1 cellular context compared by ENCODE assay signal in the genomic region with DNA sequence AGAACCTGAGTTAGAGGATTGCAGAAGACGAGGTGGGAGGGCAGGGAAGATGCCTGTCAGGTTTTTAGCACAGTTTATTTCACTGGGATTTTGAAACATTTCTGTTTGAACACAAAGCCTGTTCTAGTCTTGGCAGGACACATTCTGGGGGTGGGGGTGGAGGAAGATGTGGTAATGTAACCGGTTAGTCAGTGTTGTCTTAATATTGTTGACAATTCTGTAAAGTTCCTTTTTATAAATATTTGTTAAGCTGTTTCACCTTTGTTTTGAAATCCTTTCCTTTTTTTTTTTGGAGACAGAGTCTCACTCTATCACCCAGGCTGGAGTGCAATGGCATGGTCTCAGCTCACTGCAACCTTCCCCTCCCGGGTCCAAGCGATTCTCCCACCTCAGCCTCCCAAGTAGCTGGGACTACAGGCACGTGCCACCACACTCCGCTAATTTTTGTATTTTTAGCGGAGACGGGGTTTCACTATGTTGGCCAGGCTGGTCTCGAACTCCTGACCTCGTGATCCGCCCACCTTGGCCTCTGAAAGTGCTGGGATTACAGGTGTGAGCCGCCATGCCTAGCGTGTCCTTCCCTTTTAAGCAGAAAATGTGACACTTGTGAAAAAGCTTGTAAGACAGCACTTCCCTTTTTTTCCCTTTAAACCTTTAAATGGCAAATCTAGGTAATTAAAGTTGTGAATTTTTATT.
TF ChIP-seq lines count a peak whose summit lies in the region.

No MANE protein-coding gene starts in this region.

TF ChIP-seq in liver, 16 proteins besides CTCF, POLR2A, EP300 and RAD21 (continued from another document):
- TF ChIP-seq, protein P1, sequence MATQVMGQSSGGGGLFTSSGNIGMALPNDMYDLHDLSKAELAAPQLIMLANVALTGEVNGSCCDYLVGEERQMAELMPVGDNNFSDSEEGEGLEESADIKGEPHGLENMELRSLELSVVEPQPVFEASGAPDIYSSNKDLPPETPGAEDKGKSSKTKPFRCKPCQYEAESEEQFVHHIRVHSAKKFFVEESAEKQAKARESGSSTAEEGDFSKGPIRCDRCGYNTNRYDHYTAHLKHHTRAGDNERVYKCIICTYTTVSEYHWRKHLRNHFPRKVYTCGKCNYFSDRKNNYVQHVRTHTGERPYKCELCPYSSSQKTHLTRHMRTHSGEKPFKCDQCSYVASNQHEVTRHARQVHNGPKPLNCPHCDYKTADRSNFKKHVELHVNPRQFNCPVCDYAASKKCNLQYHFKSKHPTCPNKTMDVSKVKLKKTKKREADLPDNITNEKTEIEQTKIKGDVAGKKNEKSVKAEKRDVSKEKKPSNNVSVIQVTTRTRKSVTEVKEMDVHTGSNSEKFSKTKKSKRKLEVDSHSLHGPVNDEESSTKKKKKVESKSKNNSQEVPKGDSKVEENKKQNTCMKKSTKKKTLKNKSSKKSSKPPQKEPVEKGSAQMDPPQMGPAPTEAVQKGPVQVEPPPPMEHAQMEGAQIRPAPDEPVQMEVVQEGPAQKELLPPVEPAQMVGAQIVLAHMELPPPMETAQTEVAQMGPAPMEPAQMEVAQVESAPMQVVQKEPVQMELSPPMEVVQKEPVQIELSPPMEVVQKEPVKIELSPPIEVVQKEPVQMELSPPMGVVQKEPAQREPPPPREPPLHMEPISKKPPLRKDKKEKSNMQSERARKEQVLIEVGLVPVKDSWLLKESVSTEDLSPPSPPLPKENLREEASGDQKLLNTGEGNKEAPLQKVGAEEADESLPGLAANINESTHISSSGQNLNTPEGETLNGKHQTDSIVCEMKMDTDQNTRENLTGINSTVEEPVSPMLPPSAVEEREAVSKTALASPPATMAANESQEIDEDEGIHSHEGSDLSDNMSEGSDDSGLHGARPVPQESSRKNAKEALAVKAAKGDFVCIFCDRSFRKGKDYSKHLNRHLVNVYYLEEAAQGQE (IDR thresholded peaks at IDR 0.05), result peak; percentile 62
- peak; percentile 56 for TF ChIP-seq YY1 (IDR thresholded peaks at IDR 0.05)
- no peak for TF ChIP-seq ATF3 (IDR thresholded peaks at IDR 0.05)
- TF ChIP-seq FOXA1 (IDR thresholded peaks at IDR 0.05), result peak; percentile 18
- peak; percentile 60 to 85 for TF ChIP-seq RXRA (IDR thresholded peaks at IDR 0.05)
